In the genomic region with DNA sequence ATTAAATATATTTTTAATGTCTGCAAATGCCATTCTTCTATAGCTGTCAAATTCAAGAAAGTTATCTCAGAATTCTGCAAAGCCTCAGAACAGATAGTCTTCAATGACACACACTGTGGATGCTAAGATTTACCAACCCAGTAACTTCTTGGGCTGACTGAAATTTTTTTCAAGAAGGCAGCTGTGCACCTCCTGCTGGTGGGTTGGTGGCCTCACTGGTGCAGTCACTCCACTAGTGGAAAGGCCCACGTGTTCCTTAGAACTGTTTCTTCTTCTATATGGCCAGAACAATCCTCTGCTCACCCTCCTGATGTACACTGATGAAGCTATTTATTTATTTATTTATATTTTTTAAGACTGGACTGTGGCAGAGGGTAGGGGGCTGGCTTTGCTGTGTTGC, we compare ENCODE assay signal across 9 cellular contexts. TPM values are rescaled to one million over a fixed set of nuclear protein-coding genes. Genes with fewer than 3 reads are reported as not detected.
DNase-seq lines count a peak whose midpoint lies in the region; ATAC-seq and TF ChIP-seq lines count a peak whose summit lies in the region.
"Had no signal": no experiment of that assay in that cellular context is flagged by ENCODE, and none has a peak within 500 bp of the region (broad histone marks: within the 10 kb centered on the region; RNA-seq: fewer than 3 reads in every experiment).

No MANE protein-coding gene starts in this region.

- peaks cover 30% of the 10 kb centered on the region for H3K27me3 Mint-ChIP-seq in activated T-cell treated with anti-CD3 and anti-CD28 coated beads, Interleukin-2, amount 50 U/mL, for 72 hours (ENCODE audit: low read depth)
- H3K27me3 Mint-ChIP-seq in activated T-cell treated with anti-CD3 and anti-CD28 coated beads, Interleukin-2, amount 50 U/mL, for 24 hours, result peaks cover 23% of the 10 kb centered on the region
- peaks cover 26% of the 10 kb centered on the region for H3K27me3 Mint-ChIP-seq in stimulated activated memory B cell treated with anti-CD40 and anti-IgM and Interleukin-4, amounts not matched to agents 10 μg/mL and 1 μg/mL and 100 μg/mL, for 72 hours

- no peak overlapping the region for H3K27ac Mint-ChIP-seq in activated T-cell treated with anti-CD3 and anti-CD28 coated beads, Interleukin-2, amount 50 U/mL, for 72 hours
- H3K27ac Mint-ChIP-seq in activated T-cell treated with anti-CD3 and anti-CD28 coated beads, Interleukin-2, amount 50 U/mL, for 24 hours, result no peak overlapping the region
- no peak overlapping the region for H3K27ac Mint-ChIP-seq in stimulated activated memory B cell treated with anti-CD40 and anti-IgM and Interleukin-4, amounts not matched to agents 10 μg/mL and 1 μg/mL and 100 μg/mL, for 72 hours
- H3K27ac Mint-ChIP-seq: natural killer cell treated with Interleukin-12 subunit alpha and Interleukin-12 subunit beta and Interleukin-15 and Interleukin-18, amount 100 ng/mL, for 72 hours had no signal

- peak in 1 of 2 donors; percentile 25 for ATAC-seq in activated T-cell treated with anti-CD3 and anti-CD28 coated beads, Interleukin-2, amount 50 U/mL, for 72 hours (replicated peaks in 1 of 2)
- ATAC-seq in stimulated activated memory B cell treated with anti-CD40 and anti-IgM and Interleukin-4, amounts not matched to agents 10 μg/mL and 1 μg/mL and 100 μg/mL, for 72 hours, result peak; percentile 39
- ATAC-seq in GM19395 (IDR thresholded peaks at IDR 0.05; ENCODE audit: unreplicated experiment) (no peak), HG03039 (IDR thresholded peaks at IDR 0.05; ENCODE audit: unreplicated experiment) (no peak)

- no peak overlapping the region for H3K4me3 ChIP-seq in choroid plexus epithelial cell (ENCODE audit: low read depth, low read length)

- no peaks in the 10 kb centered on the region for H3K9me3 Mint-ChIP-seq in activated T-cell treated with anti-CD3 and anti-CD28 coated beads, Interleukin-2, amount 50 U/mL, for 72 hours
- no peaks in the 10 kb centered on the region for H3K9me3 Mint-ChIP-seq in activated T-cell treated with anti-CD3 and anti-CD28 coated beads, Interleukin-2, amount 50 U/mL, for 24 hours
- no peaks in the 10 kb centered on the region for H3K9me3 Mint-ChIP-seq in stimulated activated memory B cell treated with anti-CD40 and anti-IgM and Interleukin-4, amounts not matched to agents 10 μg/mL and 1 μg/mL and 100 μg/mL, for 72 hours
- H3K9me3 Mint-ChIP-seq: natural killer cell treated with Interleukin-12 subunit alpha and Interleukin-12 subunit beta and Interleukin-15 and Interleukin-18, amount 100 ng/mL, for 72 hours had no signal

- no peaks in the 10 kb centered on the region for H3K36me3 Mint-ChIP-seq in activated T-cell treated with anti-CD3 and anti-CD28 coated beads, Interleukin-2, amount 50 U/mL, for 72 hours (ENCODE audit: insufficient read depth in 2 of 2)
- H3K36me3 Mint-ChIP-seq in activated T-cell treated with anti-CD3 and anti-CD28 coated beads, Interleukin-2, amount 50 U/mL, for 24 hours (ENCODE audit: low read depth), result no peaks in the 10 kb centered on the region
- no peaks in the 10 kb centered on the region for H3K36me3 Mint-ChIP-seq in stimulated activated memory B cell treated with anti-CD40 and anti-IgM and Interleukin-4, amounts not matched to agents 10 μg/mL and 1 μg/mL and 100 μg/mL, for 72 hours
- H3K36me3 Mint-ChIP-seq: natural killer cell treated with Interleukin-12 subunit alpha and Interleukin-12 subunit beta and Interleukin-15 and Interleukin-18, amount 100 ng/mL, for 72 hours had no signal

- peak; percentile 9 to 17 for DNase-seq in activated T-cell treated with anti-CD3 and anti-CD28 coated beads, Interleukin-2, amount 50 U/mL, for 72 hours
- no peak for DNase-seq in activated T-cell treated with anti-CD3 and anti-CD28 coated beads, Interleukin-2, amount 50 U/mL, for 24 hours
- peak; percentile 14 for DNase-seq in M059J (ENCODE audit: low read depth)
- DNase-seq in choroid plexus epithelial cell (ENCODE audit: low read depth), result peak; percentile 30
- no peak for DNase-seq in RPMI8226

- peak; percentile 53 for TF ChIP-seq CTCF in choroid plexus epithelial cell (conservative IDR thresholded peaks at IDR 0.05; ENCODE audit: low read depth, low read length)

- H3K4me1 Mint-ChIP-seq in activated T-cell treated with anti-CD3 and anti-CD28 coated beads, Interleukin-2, amount 50 U/mL, for 72 hours (ENCODE audit: low read depth), result no peaks in the 10 kb centered on the region
- H3K4me1 Mint-ChIP-seq in activated T-cell treated with anti-CD3 and anti-CD28 coated beads, Interleukin-2, amount 50 U/mL, for 24 hours (ENCODE audit: low read depth), result no peaks in the 10 kb centered on the region
- H3K4me1 Mint-ChIP-seq in stimulated activated memory B cell treated with anti-CD40 and anti-IgM and Interleukin-4, amounts not matched to agents 10 μg/mL and 1 μg/mL and 100 μg/mL, for 72 hours, result no peaks in the 10 kb centered on the region

- no peak overlapping the region for H3K4me3 Mint-ChIP-seq in activated T-cell treated with anti-CD3 and anti-CD28 coated beads, Interleukin-2, amount 50 U/mL, for 72 hours
- no peak overlapping the region for H3K4me3 Mint-ChIP-seq in activated T-cell treated with anti-CD3 and anti-CD28 coated beads, Interleukin-2, amount 50 U/mL, for 24 hours
- H3K4me3 Mint-ChIP-seq in stimulated activated memory B cell treated with anti-CD40 and anti-IgM and Interleukin-4, amounts not matched to agents 10 μg/mL and 1 μg/mL and 100 μg/mL, for 72 hours, result no peak overlapping the region
- H3K4me3 Mint-ChIP-seq: natural killer cell treated with Interleukin-12 subunit alpha and Interleukin-12 subunit beta and Interleukin-15 and Interleukin-18, amount 100 ng/mL, for 72 hours had no signal

RNA-seq across cellular contexts. Expression of gene C6orf58, which starts 29.8 kb away (rescaled TPM):
- not detected for total RNA-seq in activated T-cell treated with anti-CD3 and anti-CD28 coated beads, Interleukin-2, amount 50 U/mL, for 72 hours
- total RNA-seq in M059J (2014; rRNA removed; shearing (Covaris generic)), result 0.64 TPM in 1 of 2 replicates, not detected in the other
- total RNA-seq: natural killer cell treated with Interleukin-12 subunit alpha and Interleukin-12 subunit beta and Interleukin-15 and Interleukin-18, amount 100 ng/mL, for 72 hours had no signal

Comparison
In these comparisons a context has a peak if more than half of its experiments do, and no peak if none do; other contexts are left out.
1. DNase-seq: peak in activated T-cell treated with anti-CD3 and anti-CD28 coated beads, Interleukin-2, amount 50 U/mL, for 72 hours (2 of 2), M059J (single experiment) and choroid plexus epithelial cell (single experiment); none in activated T-cell treated with anti-CD3 and anti-CD28 coated beads, Interleukin-2, amount 50 U/mL, for 24 hours (single experiment) and RPMI8226 (single experiment).